Comparison of ENCODE assay signal across 8 cellular contexts in genomic region chr20:36745927-36746659, GRCh38. TPM values are rescaled to one million over a fixed set of nuclear protein-coding genes. Genes with fewer than 3 reads are reported as not detected.
A peak's percentile ranks its signal among the peaks of the same experiment; 100 is the strongest.
DNase-seq lines count a peak whose midpoint lies in the region; ATAC-seq, FAIRE-seq and TF ChIP-seq lines count a peak whose summit lies in the region.

NDRG3 (minus strand) TSS chr20:36746090; CDS start chr20:36721735, 24,355 bp downstream.

- peak; percentile 92 for ATAC-seq in HG02852 (IDR thresholded peaks at IDR 0.05; ENCODE audit: unreplicated experiment)

- H3K27ac ChIP-seq in left ventricle myocardium inferior (replicated peaks) (peak within 1 kb of the TSS; percentile 94), prostate gland (peak within 1 kb of the TSS; percentile 79 to 81), urinary bladder (ENCODE audit: low read depth) (no peak within 1 kb of the TSS)

- H3K4me3 ChIP-seq in left ventricle myocardium inferior (peak within 1 kb of the TSS; percentile 93), prostate gland (peak within 1 kb of the TSS; percentile 96 to 98), urinary bladder (ENCODE audit: low read depth, low read length) (peak within 1 kb of the TSS; percentile 77)

- H3K9me3 ChIP-seq in left ventricle myocardium inferior (replicated peaks) = no peaks in the 10 kb centered on the region
- no peaks in the 10 kb centered on the region for H3K9me3 ChIP-seq in prostate gland

- no peaks in the 10 kb centered on the region for H3K27me3 ChIP-seq in left ventricle myocardium inferior (ENCODE audit: low read depth)
- no peaks in the 10 kb centered on the region for H3K27me3 ChIP-seq in prostate gland (replicated peaks; ENCODE audit: insufficient read depth)

- peak; percentile 61; the same call in 1 of the 2 replicates for TF ChIP-seq POLR2A in GM12892 (IDR thresholded peaks at IDR 0.05; ENCODE audit: low read depth, low read length)
- no peak for TF ChIP-seq POLR2A in prostate gland (IDR thresholded peaks at IDR 0.05)

- FAIRE-seq in GM12892 (lab: Jason Lieb, UNC) = peak; percentile 85

- H3K4me1 ChIP-seq in left ventricle myocardium inferior = peaks cover 67% of the 10 kb centered on the region
- peaks cover 3% of the 10 kb centered on the region for H3K4me1 ChIP-seq in prostate gland (replicated peaks)
- H3K4me1 ChIP-seq in urinary bladder (ENCODE audit: insufficient read depth) = no peaks in the 10 kb centered on the region

- WGBS in prostate gland = 3% methylated on average over 58 of the region's 63 CpGs
- WGBS in urinary bladder = 2% methylated on average over 63 of the region's 63 CpGs

- TF ChIP-seq CTCF in left ventricle myocardium inferior (IDR thresholded peaks at IDR 0.05; ENCODE audit: borderline replicate concordance) = peak; percentile 23
- TF ChIP-seq CTCF in prostate gland (IDR thresholded peaks at IDR 0.05) = peak in 1 of 4 experiments; percentile 38

- H3K36me3 ChIP-seq in left ventricle myocardium inferior = no peaks in the 10 kb centered on the region
- no peaks in the 10 kb centered on the region for H3K36me3 ChIP-seq in prostate gland
- H3K36me3 ChIP-seq in urinary bladder (ENCODE audit: insufficient read depth) = no peaks in the 10 kb centered on the region

- DNase-seq in GM12892 (ENCODE audit: insufficient read length) = peak; percentile 93
- peak; percentile 97 for DNase-seq in NCI-H146 (lab: John Stamatoyannopoulos, UW)
- DNase-seq in T-helper 1 cell = peak; percentile 85 to 94 (median 91)
- DNase-seq in amniotic stem cell (lab: John Stamatoyannopoulos, UW) = peak; percentile 87
- peak; percentile 95 for DNase-seq in left ventricle myocardium inferior
- DNase-seq in prostate gland (ENCODE audit: low spot score) = peak; percentile 94

- intact Hi-C loops in left ventricle myocardium inferior (cut with micrococcal nuclease) (no loop called here), prostate gland (cut with DNase I) (loop anchor here (2.0 kb wide), 1 partner anchor 139 kb away; no protein-coding TSS in a partner anchor)

RNA-seq across cellular contexts. Expression of gene NDRG3, which starts in this region (rescaled TPM):
- polyA plus RNA-seq in GM12892 (2012; ENCODE audit: missing spikeins) = 20.0 TPM
- total RNA-seq in left ventricle myocardium inferior (34.4 TPM), prostate gland (100 to 1,000 TPM in 1 of 2 donors, 10 to 100 TPM in 1; 42.8 to 127 TPM), urinary bladder (26.9 TPM)
- polyA plus RNA-seq in urinary bladder = 21.7 TPM
